Comparison of ENCODE assay signal across 1 cellular context in genomic region chr20:2653511-2654383, GRCh38.
TF ChIP-seq lines count a peak whose summit lies in the region.

No MANE protein-coding gene starts in this region.

TF ChIP-seq in GM12878, 131 proteins besides CTCF, POLR2A, EP300 and RAD21:
- TF ChIP-seq E2F4 (IDR thresholded peaks at IDR 0.05; ENCODE audit: low read depth, low read length) (no peak), CBFB (IDR thresholded peaks at IDR 0.05; ENCODE audit: low read depth) (no peak)
